35 cellular contexts compared by ENCODE assay signal in genomic region chr12:9334964-9335363, GRCh38.
"Had no signal": no experiment of that assay in that cellular context is flagged by ENCODE, and none has a peak within 500 bp of the region (broad histone marks: within the 10 kb centered on the region; RNA-seq: fewer than 3 reads in every experiment).

No MANE protein-coding gene starts in this region.

- H3K36me3 ChIP-seq: brain microvascular endothelial cell, MG63, Peyer's patch, SJSA1 had no signal

- H3K9me3 Mint-ChIP-seq: activated T-helper 17 cell treated with anti-CD3 and anti-CD28 coated beads, Interleukin-2, amount 50 U/mL, for 72 hours had no signal

- H3K4me1 ChIP-seq: SJSA1 had no signal

- H3K27ac ChIP-seq: brain microvascular endothelial cell, Peyer's patch, SJSA1, VCaP had no signal

- H3K4me3 Mint-ChIP-seq: activated CD8-positive, alpha-beta T cell treated with anti-CD3 and anti-CD28 coated beads for 36 hours; activated naive CD8-positive, alpha-beta T cell treated with anti-CD3 and anti-CD28 coated beads for 36 hours; activated T-cell treated with anti-CD3 and anti-CD28 coated beads, Interleukin-2, amount 50 U/mL, for 72 hours; activated T-helper 17 cell treated with anti-CD3 and anti-CD28 coated beads, Interleukin-2, amount 50 U/mL, for 72 hours; T-cell; T-helper 17 cell had no signal

- H3K4me3 ChIP-seq: MG63, Peyer's patch, SJSA1 had no signal

- H3K27me3 Mint-ChIP-seq: activated CD8-positive, alpha-beta T cell treated with anti-CD3 and anti-CD28 coated beads for 36 hours; activated naive CD8-positive, alpha-beta T cell treated with anti-CD3 and anti-CD28 coated beads for 36 hours; activated T-helper 17 cell treated with anti-CD3 and anti-CD28 coated beads, Interleukin-2, amount 50 U/mL, for 72 hours; T-cell; T-helper 17 cell had no signal

- H3K27me3 ChIP-seq: brain microvascular endothelial cell, MG63, Peyer's patch, SJSA1 had no signal

- DNase-seq: activated CD4-positive, alpha-beta T cell treated with anti-CD3 and anti-CD28 coated beads for 1 hour; activated CD4-positive, alpha-beta T cell treated with anti-CD3 and anti-CD28 coated beads for 48 hours; activated CD4-positive, alpha-beta T cell treated with anti-CD3 and anti-CD28 coated beads, Interleukin-2, amount 50 U/mL, for 4 hours; activated CD4-positive, CD25-positive, alpha-beta regulatory T cell; activated CD8-positive, alpha-beta T cell treated with anti-CD3 and anti-CD28 coated beads for 36 hours; activated effector memory CD4-positive, alpha-beta T cell treated with anti-CD3 and anti-CD28 coated beads, Interleukin-2, amount 50 U/mL, for 16 hours; activated naive CD4-positive, alpha-beta T cell; activated naive CD4-positive, alpha-beta T cell treated with anti-CD3 and anti-CD28 coated beads, Interleukin-2, amount 50 U/mL, for 16 hours; activated naive CD8-positive, alpha-beta T cell treated with anti-CD3 and anti-CD28 coated beads for 36 hours; activated T-cell treated with anti-CD3 and anti-CD28 coated beads, Interleukin-2, amount 50 U/mL, for 1 hour; activated T-cell treated with anti-CD3 and anti-CD28 coated beads, Interleukin-2, amount 50 U/mL, for 72 hours; amniotic stem cell; aorta; brain microvascular endothelial cell; Kasumi-1; KG1; MG63; NCI-H1048; NCI-H1105 treated with DMSO at 0.1 percent for 48 hours; NCI-H1436; NCI-H1694 treated with DMSO at 0.1 percent for 48 hours; NCI-H2029; NCI-H345; NCI-H524 treated with DMSO at 0.1 percent for 48 hours; NCI-H748 treated with DMSO at 0.1 percent for 48 hours; NK-92 treated with Interleukin-12 subunit alpha and Interleukin-12 subunit beta, amount 100 ng/mL, for 24 hours; PC-3; Peyer's patch; RPMI8226; SHP77 treated with DMSO at 0.1 percent for 48 hours; T-cell; T-helper 17 cell had no signal

- H3K36me3 Mint-ChIP-seq: T-cell had no signal

- H3K9me3 ChIP-seq: MG63, Peyer's patch had no signal

- H3K27ac Mint-ChIP-seq: activated CD8-positive, alpha-beta T cell treated with anti-CD3 and anti-CD28 coated beads for 36 hours; activated naive CD8-positive, alpha-beta T cell treated with anti-CD3 and anti-CD28 coated beads for 36 hours; activated T-cell treated with anti-CD3 and anti-CD28 coated beads, Interleukin-2, amount 50 U/mL, for 72 hours; activated T-helper 17 cell treated with anti-CD3 and anti-CD28 coated beads, Interleukin-2, amount 50 U/mL, for 72 hours; T-cell; T-helper 17 cell had no signal
